In the genomic region with DNA sequence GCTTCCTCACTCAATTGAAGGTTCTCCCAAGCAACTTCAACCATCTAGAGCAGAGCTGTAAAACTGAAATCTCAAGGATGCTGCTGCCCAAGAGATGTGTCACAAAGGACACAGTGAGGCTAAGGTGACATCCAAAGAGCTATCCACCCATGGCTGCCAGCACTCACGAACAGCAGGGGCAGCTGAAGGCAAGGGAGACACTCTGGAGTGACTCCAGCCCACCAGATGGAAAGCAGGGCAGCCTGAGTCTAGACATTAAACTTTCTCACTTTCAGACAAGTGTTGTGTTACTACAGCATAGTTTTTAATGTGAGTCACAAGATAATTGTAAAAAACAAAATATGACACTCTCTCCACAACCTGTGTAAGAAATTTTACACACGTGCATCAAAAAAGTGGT, we compare ENCODE assay signal across 2 cellular contexts.
TF ChIP-seq lines count a peak whose summit lies in the region.

No MANE protein-coding gene starts in this region.

TF ChIP-seq in HepG2, 621 proteins besides CTCF, POLR2A, EP300 and RAD21:
- TF ChIP-seq RBM22 (optimal IDR thresholded peaks at IDR 0.05; ENCODE audit: low read length): peak; percentile 41
- no peak for TF ChIP-seq MLXIP (CRISPR knock-in tag; IDR thresholded peaks at IDR 0.05; ENCODE audit: borderline replicate concordance)
- no peak for TF ChIP-seq YEATS2 (CRISPR knock-in tag; IDR thresholded peaks at IDR 0.05; ENCODE audit: borderline replicate concordance)

TF ChIP-seq in GM23338, 12 proteins besides CTCF, POLR2A, EP300 and RAD21 (continued from another document):
- no peak for TF ChIP-seq ZNF331 (CRISPR knock-in tag; IDR thresholded peaks at IDR 0.05; ENCODE audit: low read depth)
- TF ChIP-seq, protein P1, sequence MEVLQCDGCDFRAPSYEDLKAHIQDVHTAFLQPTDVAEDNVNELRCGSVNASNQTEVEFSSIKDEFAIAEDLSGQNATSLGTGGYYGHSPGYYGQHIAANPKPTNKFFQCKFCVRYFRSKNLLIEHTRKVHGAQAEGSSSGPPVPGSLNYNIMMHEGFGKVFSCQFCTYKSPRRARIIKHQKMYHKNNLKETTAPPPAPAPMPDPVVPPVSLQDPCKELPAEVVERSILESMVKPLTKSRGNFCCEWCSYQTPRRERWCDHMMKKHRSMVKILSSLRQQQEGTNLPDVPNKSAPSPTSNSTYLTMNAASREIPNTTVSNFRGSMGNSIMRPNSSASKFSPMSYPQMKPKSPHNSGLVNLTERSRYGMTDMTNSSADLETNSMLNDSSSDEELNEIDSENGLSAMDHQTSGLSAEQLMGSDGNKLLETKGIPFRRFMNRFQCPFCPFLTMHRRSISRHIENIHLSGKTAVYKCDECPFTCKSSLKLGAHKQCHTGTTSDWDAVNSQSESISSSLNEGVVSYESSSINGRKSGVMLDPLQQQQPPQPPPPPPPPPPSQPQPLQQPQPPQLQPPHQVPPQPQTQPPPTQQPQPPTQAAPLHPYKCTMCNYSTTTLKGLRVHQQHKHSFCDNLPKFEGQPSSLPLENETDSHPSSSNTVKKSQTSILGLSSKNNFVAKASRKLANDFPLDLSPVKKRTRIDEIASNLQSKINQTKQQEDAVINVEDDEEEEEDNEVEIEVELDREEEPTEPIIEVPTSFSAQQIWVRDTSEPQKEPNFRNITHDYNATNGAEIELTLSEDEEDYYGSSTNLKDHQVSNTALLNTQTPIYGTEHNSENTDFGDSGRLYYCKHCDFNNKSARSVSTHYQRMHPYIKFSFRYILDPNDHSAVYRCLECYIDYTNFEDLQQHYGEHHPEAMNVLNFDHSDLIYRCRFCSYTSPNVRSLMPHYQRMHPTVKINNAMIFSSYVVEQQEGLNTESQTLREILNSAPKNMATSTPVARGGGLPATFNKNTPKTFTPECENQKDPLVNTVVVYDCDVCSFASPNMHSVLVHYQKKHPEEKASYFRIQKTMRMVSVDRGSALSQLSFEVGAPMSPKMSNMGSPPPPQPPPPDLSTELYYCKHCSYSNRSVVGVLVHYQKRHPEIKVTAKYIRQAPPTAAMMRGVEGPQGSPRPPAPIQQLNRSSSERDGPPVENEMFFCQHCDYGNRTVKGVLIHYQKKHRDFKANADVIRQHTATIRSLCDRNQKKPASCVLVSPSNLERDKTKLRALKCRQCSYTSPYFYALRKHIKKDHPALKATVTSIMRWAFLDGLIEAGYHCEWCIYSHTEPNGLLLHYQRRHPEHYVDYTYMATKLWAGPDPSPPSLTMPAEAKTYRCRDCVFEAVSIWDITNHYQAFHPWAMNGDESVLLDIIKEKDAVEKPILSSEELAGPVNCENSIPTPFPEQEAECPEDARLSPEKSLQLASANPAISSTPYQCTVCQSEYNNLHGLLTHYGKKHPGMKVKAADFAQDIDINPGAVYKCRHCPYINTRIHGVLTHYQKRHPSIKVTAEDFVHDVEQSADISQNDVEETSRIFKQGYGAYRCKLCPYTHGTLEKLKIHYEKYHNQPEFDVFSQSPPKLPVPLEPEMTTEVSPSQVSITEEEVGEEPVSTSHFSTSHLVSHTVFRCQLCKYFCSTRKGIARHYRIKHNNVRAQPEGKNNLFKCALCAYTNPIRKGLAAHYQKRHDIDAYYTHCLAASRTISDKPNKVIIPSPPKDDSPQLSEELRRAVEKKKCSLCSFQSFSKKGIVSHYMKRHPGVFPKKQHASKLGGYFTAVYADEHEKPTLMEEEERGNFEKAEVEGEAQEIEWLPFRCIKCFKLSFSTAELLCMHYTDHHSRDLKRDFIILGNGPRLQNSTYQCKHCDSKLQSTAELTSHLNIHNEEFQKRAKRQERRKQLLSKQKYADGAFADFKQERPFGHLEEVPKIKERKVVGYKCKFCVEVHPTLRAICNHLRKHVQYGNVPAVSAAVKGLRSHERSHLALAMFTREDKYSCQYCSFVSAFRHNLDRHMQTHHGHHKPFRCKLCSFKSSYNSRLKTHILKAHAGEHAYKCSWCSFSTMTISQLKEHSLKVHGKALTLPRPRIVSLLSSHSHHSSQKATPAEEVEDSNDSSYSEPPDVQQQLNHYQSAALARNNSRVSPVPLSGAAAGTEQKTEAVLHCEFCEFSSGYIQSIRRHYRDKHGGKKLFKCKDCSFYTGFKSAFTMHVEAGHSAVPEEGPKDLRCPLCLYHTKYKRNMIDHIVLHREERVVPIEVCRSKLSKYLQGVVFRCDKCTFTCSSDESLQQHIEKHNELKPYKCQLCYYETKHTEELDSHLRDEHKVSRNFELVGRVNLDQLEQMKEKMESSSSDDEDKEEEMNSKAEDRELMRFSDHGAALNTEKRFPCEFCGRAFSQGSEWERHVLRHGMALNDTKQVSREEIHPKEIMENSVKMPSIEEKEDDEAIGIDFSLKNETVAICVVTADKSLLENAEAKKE (CRISPR knock-in tag; IDR thresholded peaks at IDR 0.05): no peak
- no peak for TF ChIP-seq EZH2 (IDR thresholded peaks at IDR 0.05; ENCODE audit: low read depth, unreplicated experiment)
- no peak for TF ChIP-seq JUNB (IDR thresholded peaks at IDR 0.05; ENCODE audit: unreplicated experiment)
- TF ChIP-seq, protein P2, sequence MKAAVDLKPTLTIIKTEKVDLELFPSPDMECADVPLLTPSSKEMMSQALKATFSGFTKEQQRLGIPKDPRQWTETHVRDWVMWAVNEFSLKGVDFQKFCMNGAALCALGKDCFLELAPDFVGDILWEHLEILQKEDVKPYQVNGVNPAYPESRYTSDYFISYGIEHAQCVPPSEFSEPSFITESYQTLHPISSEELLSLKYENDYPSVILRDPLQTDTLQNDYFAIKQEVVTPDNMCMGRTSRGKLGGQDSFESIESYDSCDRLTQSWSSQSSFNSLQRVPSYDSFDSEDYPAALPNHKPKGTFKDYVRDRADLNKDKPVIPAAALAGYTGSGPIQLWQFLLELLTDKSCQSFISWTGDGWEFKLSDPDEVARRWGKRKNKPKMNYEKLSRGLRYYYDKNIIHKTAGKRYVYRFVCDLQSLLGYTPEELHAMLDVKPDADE (IDR thresholded peaks at IDR 0.05): no peak
- TF ChIP-seq, protein P3, sequence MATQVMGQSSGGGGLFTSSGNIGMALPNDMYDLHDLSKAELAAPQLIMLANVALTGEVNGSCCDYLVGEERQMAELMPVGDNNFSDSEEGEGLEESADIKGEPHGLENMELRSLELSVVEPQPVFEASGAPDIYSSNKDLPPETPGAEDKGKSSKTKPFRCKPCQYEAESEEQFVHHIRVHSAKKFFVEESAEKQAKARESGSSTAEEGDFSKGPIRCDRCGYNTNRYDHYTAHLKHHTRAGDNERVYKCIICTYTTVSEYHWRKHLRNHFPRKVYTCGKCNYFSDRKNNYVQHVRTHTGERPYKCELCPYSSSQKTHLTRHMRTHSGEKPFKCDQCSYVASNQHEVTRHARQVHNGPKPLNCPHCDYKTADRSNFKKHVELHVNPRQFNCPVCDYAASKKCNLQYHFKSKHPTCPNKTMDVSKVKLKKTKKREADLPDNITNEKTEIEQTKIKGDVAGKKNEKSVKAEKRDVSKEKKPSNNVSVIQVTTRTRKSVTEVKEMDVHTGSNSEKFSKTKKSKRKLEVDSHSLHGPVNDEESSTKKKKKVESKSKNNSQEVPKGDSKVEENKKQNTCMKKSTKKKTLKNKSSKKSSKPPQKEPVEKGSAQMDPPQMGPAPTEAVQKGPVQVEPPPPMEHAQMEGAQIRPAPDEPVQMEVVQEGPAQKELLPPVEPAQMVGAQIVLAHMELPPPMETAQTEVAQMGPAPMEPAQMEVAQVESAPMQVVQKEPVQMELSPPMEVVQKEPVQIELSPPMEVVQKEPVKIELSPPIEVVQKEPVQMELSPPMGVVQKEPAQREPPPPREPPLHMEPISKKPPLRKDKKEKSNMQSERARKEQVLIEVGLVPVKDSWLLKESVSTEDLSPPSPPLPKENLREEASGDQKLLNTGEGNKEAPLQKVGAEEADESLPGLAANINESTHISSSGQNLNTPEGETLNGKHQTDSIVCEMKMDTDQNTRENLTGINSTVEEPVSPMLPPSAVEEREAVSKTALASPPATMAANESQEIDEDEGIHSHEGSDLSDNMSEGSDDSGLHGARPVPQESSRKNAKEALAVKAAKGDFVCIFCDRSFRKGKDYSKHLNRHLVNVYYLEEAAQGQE (IDR thresholded peaks at IDR 0.05; ENCODE audit: unreplicated experiment): no peak
- TF ChIP-seq CREB1 (CRISPR knock-in tag; IDR thresholded peaks at IDR 0.05; ENCODE audit: low read depth): no peak
- no peak for TF ChIP-seq POLR2AphosphoS5 (IDR thresholded peaks at IDR 0.05; ENCODE audit: low read depth)
- TF ChIP-seq NANOG (IDR thresholded peaks at IDR 0.05; ENCODE audit: borderline replicate concordance): no peak
- no peak for TF ChIP-seq STAT1 (IDR thresholded peaks at IDR 0.05; ENCODE audit: unreplicated experiment)
- no peak for TF ChIP-seq EZH2phosphoT487 (IDR thresholded peaks at IDR 0.05; ENCODE audit: unreplicated experiment)
